ENCODE assay signal across 8 cellular contexts in the genomic region with DNA sequence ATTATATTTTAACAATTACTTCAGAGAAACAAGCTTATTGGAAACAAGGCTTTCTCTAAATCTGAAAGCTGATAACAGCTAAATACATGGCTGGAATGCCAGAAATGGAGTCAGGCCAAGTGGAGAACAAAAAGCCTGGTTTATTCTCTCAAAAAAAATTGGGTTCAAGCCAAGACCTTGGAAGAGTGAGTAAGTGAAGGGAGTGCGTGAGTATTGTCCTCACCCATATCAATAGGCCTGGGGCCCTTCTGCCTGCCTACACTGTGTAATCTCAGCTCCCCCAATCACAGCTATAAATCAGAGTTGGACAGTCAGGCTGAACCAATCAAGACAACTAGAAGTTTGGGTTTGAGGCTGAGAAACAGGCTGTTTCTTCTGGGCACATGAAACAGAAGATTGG. TPM values are rescaled to one million over a fixed set of nuclear protein-coding genes. Genes with fewer than 3 reads are reported as not detected.
DNase-seq lines count a peak whose midpoint lies in the region; ATAC-seq, FAIRE-seq and TF ChIP-seq lines count a peak whose summit lies in the region.

No MANE protein-coding gene starts in this region.

- CTCF ChIA-PET in mammary epithelial cell (lab: Charles Lee; ENCODE audit: low non-redundant PET) = interaction anchor here (0.9 kb wide), 1 partner anchor 13 kb away, joined by 4 read pairs; no protein-coding TSS in a partner anchor

- no TSS peak for BruUV-seq in mammary epithelial cell (replicated peaks; lab: Mats Ljungman, UMichigan)

- TF ChIP-seq EP300 in transverse colon (IDR thresholded peaks at IDR 0.05; ENCODE audit: low read depth) = no peak

- no peak for TF ChIP-seq POLR2A in right lobe of liver (IDR thresholded peaks at IDR 0.05)
- no peak for TF ChIP-seq POLR2A in transverse colon (IDR thresholded peaks at IDR 0.05)

- intact Hi-C loops in mammary epithelial cell (cut with micrococcal nuclease) (no loop called here), right lobe of liver (cut with DNase I) (no loop called here), transverse colon (cut with DNase I; ENCODE audit: low total_unique reads) (loop anchor here (5.0 kb wide), 1 partner anchor 552 kb away; no protein-coding TSS in a partner anchor)

- H3K9ac ChIP-seq in mammary epithelial cell (ENCODE audit: insufficient read depth, low read length) = peak overlapping the region; percentile 42

- H3K9me3 ChIP-seq in DOHH2 (ENCODE audit: control insufficient read depth, insufficient read depth, low read length) (no peaks in the 10 kb centered on the region), mammary epithelial cell (replicated peaks; ENCODE audit: insufficient read depth, low read length) (no peaks in the 10 kb centered on the region), right lobe of liver (no peaks in the 10 kb centered on the region), transverse colon (no peaks in the 10 kb centered on the region)

- no peaks in the 10 kb centered on the region for H3F3A ChIP-seq in DOHH2 (ENCODE audit: control insufficient read depth, insufficient read depth)

- H3K4me3 ChIP-seq in DOHH2 (ENCODE audit: low read length) (0 out of 2 replicates have a peak overlapping the region, but pooled peaks have one; percentile 16), mammary epithelial cell (replicated peaks in 1 of 3; ENCODE audit: insufficient read depth in 1 of 3, low read depth in 2 of 3, low read length in 3 of 3) (no peak overlapping the region), right lobe of liver (no peak overlapping the region), transverse colon (no peak overlapping the region)

- H2AFZ ChIP-seq in mammary epithelial cell (ENCODE audit: low read depth, low read length) = no peak overlapping the region

- H3K36me3 ChIP-seq in DOHH2 (ENCODE audit: control insufficient read depth, low read length) (peaks cover 63% of the 10 kb centered on the region), mammary epithelial cell (ENCODE audit: insufficient read depth, low read length) (peaks cover 7% of the 10 kb centered on the region), right lobe of liver (peaks cover 0 to 20% (median 1%) of the 10 kb centered on the region in 4 donors), transverse colon (peaks cover 0 to 21% (median 0%) of the 10 kb centered on the region in 4 donors)

- dilution Hi-C loops in mammary epithelial cell (cut with HindIII; ENCODE audit: low sequenced_read_pairs) = no loop called here

- ATAC-seq in right lobe of liver (peak; percentile 62 to 86 (median 79)), GM18498 (IDR thresholded peaks at IDR 0.05; ENCODE audit: unreplicated experiment) (no peak)

- H4K20me1 ChIP-seq in DOHH2 (ENCODE audit: control insufficient read depth, insufficient read depth, low read depth, low read length) (no peaks in the 10 kb centered on the region), mammary epithelial cell (ENCODE audit: insufficient read depth, low read length) (no peaks in the 10 kb centered on the region)

- peaks cover 20% of the 10 kb centered on the region for H3K4me1 ChIP-seq in DOHH2 (ENCODE audit: control insufficient read depth, low read length)
- H3K4me1 ChIP-seq in mammary epithelial cell (ENCODE audit: insufficient read depth, low read length) = peaks cover 23% of the 10 kb centered on the region
- H3K4me1 ChIP-seq in right lobe of liver = peaks cover 0 to 39% (median 2%) of the 10 kb centered on the region in 4 donors
- H3K4me1 ChIP-seq in transverse colon = peaks cover 12 to 47% (median 30%) of the 10 kb centered on the region in 4 donors

- peaks cover 97% of the 10 kb centered on the region for H3K79me2 ChIP-seq in DOHH2 (ENCODE audit: control insufficient read depth, low read length)
- H3K79me2 ChIP-seq in mammary epithelial cell (ENCODE audit: insufficient read depth, low read length) = peaks cover 89% of the 10 kb centered on the region

- H3K27me3 ChIP-seq in DOHH2 (ENCODE audit: control insufficient read depth, low read length) (no peaks in the 10 kb centered on the region), mammary epithelial cell (ENCODE audit: insufficient read depth, low read length) (no peaks in the 10 kb centered on the region), right lobe of liver (no peaks in the 10 kb centered on the region), transverse colon (no peaks in the 10 kb centered on the region)

- in situ Hi-C loops in mammary epithelial cell (cut with MboI; ENCODE audit: low sequenced_read_pairs in 2 of 2) (no loop called here), transverse colon (cut with MboI; ENCODE audit: low pct_ligation_motif_present in 1 of 4, low pct_unique_long_range_greater_than_20kb in 1 of 4, low sequenced_read_pairs in 3 of 4) (no loop called here)

- WGBS in mammary epithelial cell (ENCODE audit: low coverage, missing lambda C conversion rate) = 0% methylated on average over 1 of the region's 1 CpG
- 13% methylated on average over 1 of the region's 1 CpG for WGBS in right lobe of liver (ENCODE audit: insufficient coverage, low coverage, low lambda C conversion rate, missing lambda C conversion rate)
- 50% methylated on average over 1 of the region's 1 CpG; no CpG with 5 or more reads in 1 of the 2 donors for WGBS in transverse colon (ENCODE audit: low coverage in 1 of 2), 2 donors

- no peaks in the 10 kb centered on the region for H3K9me2 ChIP-seq in DOHH2 (replicated peaks; ENCODE audit: control insufficient read depth, low read length)

- TF ChIP-seq CTCF in DOHH2 (IDR thresholded peaks at IDR 0.05; ENCODE audit: low read depth, low read length, poor library complexity, severe bottlenecking) (no peak), mammary epithelial cell (conservative IDR thresholded peaks at IDR 0.05 in 1 of 2, IDR thresholded peaks at IDR 0.05 in 1 of 2; ENCODE audit: extremely low read depth in 1 of 2, insufficient read depth in 1 of 2, low read depth in 1 of 2, low read length in 2 of 2) (no peak), right lobe of liver (IDR thresholded peaks at IDR 0.05) (no peak), transverse colon (IDR thresholded peaks at IDR 0.05) (no peak), D721Med (IDR thresholded peaks at IDR 0.05; ENCODE audit: insufficient read depth, missing control alignments) (no peak)

- DNase-seq in NCI-H2171 treated with DMSO at 0.1 percent for 48 hours (lab: John Stamatoyannopoulos, UW) = peak; percentile 35
- peak; percentile 94 for DNase-seq in mammary epithelial cell
- no peak for DNase-seq in right lobe of liver
- DNase-seq in transverse colon = no peak
- DNase-seq in D721Med (ENCODE audit: insufficient read length, low spot score) = no peak
- DNase-seq in NCI-H510A treated with DMSO at 0.1 percent for 48 hours (lab: John Stamatoyannopoulos, UW) = no peak

- no peak for FAIRE-seq in D721Med (lab: Jason Lieb, UNC)

- peak overlapping the region; percentile 47 for H3K4me2 ChIP-seq in DOHH2 (ENCODE audit: low read length)
- H3K4me2 ChIP-seq in mammary epithelial cell (ENCODE audit: insufficient read depth, low read depth, low read length) = peak overlapping the region; percentile 45

- H3K27ac ChIP-seq in DOHH2 (ENCODE audit: low read depth, low read length) (peak overlapping the region; percentile 28), mammary epithelial cell (ENCODE audit: insufficient read depth, low read depth, low read length) (peak overlapping the region; percentile 64), right lobe of liver (peak overlapping the region; percentile 12 to 40 (median 33)), transverse colon (peak overlapping the region; percentile 48 to 70 (median 60))

RNA-seq across cellular contexts. Expression of gene KYAT3, which starts 7.4 kb away (rescaled TPM):
- 10 to 100 TPM; 23.8 to 26.5 TPM for total RNA-seq in mammary epithelial cell
- 25.0 TPM for polyA plus RNA-seq in mammary epithelial cell
- polyA minus RNA-seq in mammary epithelial cell = 12.9 TPM
- total RNA-seq in right lobe of liver = 10 to 100 TPM in 3 of 6 experiments, 1 to 10 TPM in 3; 8.9 to 19.9 (median 9.8) TPM
- 10 to 100 TPM in 3 of 4 donors, 1 to 10 TPM in 1; 7.8 to 23.3 (median 20.5) TPM for total RNA-seq in transverse colon

RNA-seq across cellular contexts. Expression of gene RBMXL1, which starts 7.4 kb away (rescaled TPM):
- total RNA-seq in mammary epithelial cell (10 to 100 TPM in 1 of 2 donors, 1 to 10 TPM in 1; 8.2 to 14.6 TPM), right lobe of liver (10 to 100 TPM in 2 of 6 experiments, 1 to 10 TPM in 4; 6.9 to 13.8 (median 8.5) TPM), transverse colon (10 to 100 TPM in 2 of 4 donors, 1 to 10 TPM in 2; 7.2 to 14.9 (median 10.0) TPM)
- polyA plus RNA-seq in mammary epithelial cell = 7.9 TPM
- 11.0 TPM for polyA minus RNA-seq in mammary epithelial cell

RNA-seq across cellular contexts. Expression of gene GBP3, which starts 37.6 kb away (rescaled TPM):
- total RNA-seq in mammary epithelial cell (10 to 100 TPM; 20.2 to 27.2 TPM), right lobe of liver (10 to 100 TPM in 4 of 6 experiments, 1 to 10 TPM in 2; 4.3 to 24.6 (median 11.7) TPM), transverse colon (100 to 1,000 TPM in 1 of 4 donors, 10 to 100 TPM in 2, 1 to 10 TPM in 1; 5.4 to 102 (median 55.2) TPM)
- 11.0 TPM for polyA plus RNA-seq in mammary epithelial cell
- 12.8 TPM for polyA minus RNA-seq in mammary epithelial cell

Comparison
In these comparisons a context has a peak if more than half of its experiments do, and no peak if none do; other contexts are left out.
1. DNase-seq: peak in NCI-H2171 treated with DMSO at 0.1 percent for 48 hours (single experiment) and mammary epithelial cell (single experiment); none in right lobe of liver (0 of 3), transverse colon (single experiment), D721Med (single experiment) and NCI-H510A treated with DMSO at 0.1 percent for 48 hours (single experiment).
2. Peak in every context shown above with its lines, with median percentiles within 50 percentile points of each other: H3K27ac ChIP-seq.